In the genomic region with DNA sequence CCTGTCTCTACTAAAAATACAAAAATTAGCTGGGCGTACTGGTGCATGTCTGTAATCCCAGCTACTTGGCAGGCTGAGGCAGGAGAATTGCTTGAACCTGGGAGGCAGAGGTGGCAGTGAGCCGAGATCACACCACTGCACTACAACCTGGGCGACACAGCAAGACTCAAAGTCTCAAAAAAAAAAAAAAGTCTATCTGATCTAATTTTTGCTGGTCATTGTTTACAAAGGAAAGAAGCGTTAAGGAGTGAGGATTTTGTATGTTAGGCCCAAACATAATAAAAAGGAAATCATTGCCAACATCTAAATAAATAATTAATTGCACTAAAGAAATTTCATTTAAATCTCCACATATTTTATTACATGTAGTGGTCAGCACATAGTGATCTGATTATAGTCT, we compare ENCODE assay signal across 21 cellular contexts. TPM values are rescaled to one million over a fixed set of nuclear protein-coding genes. Genes with fewer than 3 reads are reported as not detected.
DNase-seq lines count a peak whose midpoint lies in the region; ATAC-seq and TF ChIP-seq lines count a peak whose summit lies in the region.
"Had no signal": no experiment of that assay in that cellular context is flagged by ENCODE, and none has a peak within 500 bp of the region (broad histone marks: within the 10 kb centered on the region; RNA-seq: fewer than 3 reads in every experiment).

No MANE protein-coding gene starts in this region.

- no peak for TF ChIP-seq CTCF in GM23338 (conservative IDR thresholded peaks at IDR 0.05; ENCODE audit: low read depth in 2 of 2)

- peaks cover 36% of the 10 kb centered on the region for H3K4me1 Mint-ChIP-seq in T-helper 1 cell treated with Interleukin-12 subunit alpha and Interleukin-12 subunit beta and Interleukin-4 antibody, amounts not matched to agents 30 μg/mL and 1 μg/mL, for 36 hours (ENCODE audit: low read depth)
- H3K4me1 Mint-ChIP-seq in GM23338: peaks cover 9% of the 10 kb centered on the region; the same call in 2 of the 3 replicates
- H3K4me1 Mint-ChIP-seq in activated naive CD8-positive, alpha-beta T cell treated with anti-CD3 and anti-CD28 coated beads, Interleukin-2, amount 50 U/mL, for 24 hours: peaks cover 38% of the 10 kb centered on the region
- peaks cover 15 to 27% of the 10 kb centered on the region in 2 donors for H3K4me1 Mint-ChIP-seq in natural killer cell treated with Interleukin-12 subunit alpha and Interleukin-12 subunit beta and Interleukin-15 and Interleukin-18, amount 100 ng/mL, for 72 hours (ENCODE audit: low read depth in 2 of 2)

- H3K27me3 ChIP-seq in GM23338 (ENCODE audit: insufficient read depth): no peaks in the 10 kb centered on the region
- H3K27me3 ChIP-seq: body of pancreas, colonic mucosa had no signal

- H3K4me1 ChIP-seq in GM23338 (ENCODE audit: insufficient read depth): 0 out of 2 replicates have a peak, but pooled peaks cover 6% of the 10 kb centered on the region

- no peaks in the 10 kb centered on the region for H3K9me2 ChIP-seq in GM23338 (ENCODE audit: insufficient read depth)

- ATAC-seq in GM23338 (no peak), GM19395 (IDR thresholded peaks at IDR 0.05; ENCODE audit: unreplicated experiment) (no peak)
- ATAC-seq in activated naive CD8-positive, alpha-beta T cell treated with anti-CD3 and anti-CD28 coated beads, Interleukin-2, amount 50 U/mL, for 24 hours: no peak
- ATAC-seq in natural killer cell treated with Interleukin-12 subunit alpha and Interleukin-12 subunit beta and Interleukin-15 and Interleukin-18, amount 100 ng/mL, for 72 hours: no peak
- ATAC-seq: body of pancreas, left lobe of liver had no signal

- H4K20me1 ChIP-seq in GM23338 (replicated peaks; ENCODE audit: insufficient read depth): peaks cover 30% of the 10 kb centered on the region

- DNase-seq in T-helper 1 cell (no peak), GM23338 (ENCODE audit: low spot score) (no peak), inferior parietal cortex (ENCODE audit: extremely low spot score) (no peak), NCI-H2107 (lab: John Stamatoyannopoulos, UW) (no peak)
- no peak for DNase-seq in activated naive CD8-positive, alpha-beta T cell treated with anti-CD3 and anti-CD28 coated beads, Interleukin-2, amount 50 U/mL, for 24 hours
- DNase-seq in natural killer cell treated with Interleukin-12 subunit alpha and Interleukin-12 subunit beta and Interleukin-15 and Interleukin-18, amount 100 ng/mL, for 72 hours (ENCODE audit: low spot score): no peak
- DNase-seq: activated CD4-positive, CD25-positive, alpha-beta regulatory T cell treated with anti-CD3 and anti-CD28 coated beads, Interleukin-2, amount 50 U/mL, for 72 hours; activated CD8-positive, alpha-beta memory T cell treated with anti-CD3 and anti-CD28 coated beads, Interleukin-2, amount 50 U/mL, for 4 hours; activated naive CD4-positive, alpha-beta T cell treated with anti-CD3 and anti-CD28 coated beads, Interleukin-2, amount 10 ng/mL, durations not matched to agents 7 days and 5 days; body of pancreas; colonic mucosa; COR-L47; H7; NCI-H1105 treated with DMSO at 0.1 percent for 48 hours; NCI-H2081; retina; substantia nigra had no signal

- no peak overlapping the region for H3K4me2 ChIP-seq in GM23338

- H3K36me3 ChIP-seq in GM23338 (ENCODE audit: insufficient read depth): peaks cover 32% of the 10 kb centered on the region
- H3K36me3 ChIP-seq: colonic mucosa had no signal

- no peak overlapping the region for H2AFZ ChIP-seq in GM23338

- H3K27ac Mint-ChIP-seq in T-helper 1 cell treated with Interleukin-12 subunit alpha and Interleukin-12 subunit beta and Interleukin-4 antibody, amounts not matched to agents 30 μg/mL and 1 μg/mL, for 36 hours: peak overlapping the region; percentile 31
- peak overlapping the region; percentile 50; the same call in 1 of the 2 replicates for H3K27ac Mint-ChIP-seq in GM23338
- peak overlapping the region; percentile 100 for H3K27ac Mint-ChIP-seq in activated naive CD8-positive, alpha-beta T cell treated with anti-CD3 and anti-CD28 coated beads, Interleukin-2, amount 50 U/mL, for 24 hours
- H3K27ac Mint-ChIP-seq in natural killer cell treated with Interleukin-12 subunit alpha and Interleukin-12 subunit beta and Interleukin-15 and Interleukin-18, amount 100 ng/mL, for 72 hours: peak overlapping the region; percentile 89 to 92

- H3K4me3 ChIP-seq in GM23338: no peak overlapping the region
- H3K4me3 ChIP-seq: body of pancreas, colonic mucosa had no signal

- no peak overlapping the region for H3K4me3 Mint-ChIP-seq in T-helper 1 cell treated with Interleukin-12 subunit alpha and Interleukin-12 subunit beta and Interleukin-4 antibody, amounts not matched to agents 30 μg/mL and 1 μg/mL, for 36 hours
- H3K4me3 Mint-ChIP-seq in GM23338: no peak overlapping the region
- peak overlapping the region; percentile 100 for H3K4me3 Mint-ChIP-seq in activated naive CD8-positive, alpha-beta T cell treated with anti-CD3 and anti-CD28 coated beads, Interleukin-2, amount 50 U/mL, for 24 hours
- peak overlapping the region; percentile 25 for H3K4me3 Mint-ChIP-seq in natural killer cell treated with Interleukin-12 subunit alpha and Interleukin-12 subunit beta and Interleukin-15 and Interleukin-18, amount 100 ng/mL, for 72 hours

- no peaks in the 10 kb centered on the region for H3K27me3 Mint-ChIP-seq in T-helper 1 cell treated with Interleukin-12 subunit alpha and Interleukin-12 subunit beta and Interleukin-4 antibody, amounts not matched to agents 30 μg/mL and 1 μg/mL, for 36 hours (ENCODE audit: low read depth)
- peaks cover 10% of the 10 kb centered on the region for H3K27me3 Mint-ChIP-seq in GM23338 (ENCODE audit: insufficient read depth, low read depth, poor library complexity)
- H3K27me3 Mint-ChIP-seq in activated naive CD8-positive, alpha-beta T cell treated with anti-CD3 and anti-CD28 coated beads, Interleukin-2, amount 50 U/mL, for 24 hours: peaks cover 2% of the 10 kb centered on the region
- H3K27me3 Mint-ChIP-seq in natural killer cell treated with Interleukin-12 subunit alpha and Interleukin-12 subunit beta and Interleukin-15 and Interleukin-18, amount 100 ng/mL, for 72 hours: no peaks in the 10 kb centered on the region

- peaks cover 74% of the 10 kb centered on the region for H3K79me2 ChIP-seq in GM23338 (replicated peaks; ENCODE audit: insufficient read depth)

- peaks cover 25% of the 10 kb centered on the region for H3K36me3 Mint-ChIP-seq in T-helper 1 cell treated with Interleukin-12 subunit alpha and Interleukin-12 subunit beta and Interleukin-4 antibody, amounts not matched to agents 30 μg/mL and 1 μg/mL, for 36 hours (ENCODE audit: low read depth)
- H3K36me3 Mint-ChIP-seq in GM23338 (ENCODE audit: low read depth): peaks cover 43% of the 10 kb centered on the region
- H3K36me3 Mint-ChIP-seq in activated naive CD8-positive, alpha-beta T cell treated with anti-CD3 and anti-CD28 coated beads, Interleukin-2, amount 50 U/mL, for 24 hours (ENCODE audit: low read depth): peaks cover 36% of the 10 kb centered on the region
- peaks cover 7% of the 10 kb centered on the region for H3K36me3 Mint-ChIP-seq in natural killer cell treated with Interleukin-12 subunit alpha and Interleukin-12 subunit beta and Interleukin-15 and Interleukin-18, amount 100 ng/mL, for 72 hours

- peaks cover 6% of the 10 kb centered on the region; the same call in 1 of the 2 replicates for H3F3A ChIP-seq in GM23338 (replicated peaks; ENCODE audit: low read depth)

- no peaks in the 10 kb centered on the region for H3K9me3 Mint-ChIP-seq in T-helper 1 cell treated with Interleukin-12 subunit alpha and Interleukin-12 subunit beta and Interleukin-4 antibody, amounts not matched to agents 30 μg/mL and 1 μg/mL, for 36 hours
- no peaks in the 10 kb centered on the region for H3K9me3 Mint-ChIP-seq in GM23338
- no peaks in the 10 kb centered on the region for H3K9me3 Mint-ChIP-seq in activated naive CD8-positive, alpha-beta T cell treated with anti-CD3 and anti-CD28 coated beads, Interleukin-2, amount 50 U/mL, for 24 hours
- no peaks in the 10 kb centered on the region for H3K9me3 Mint-ChIP-seq in natural killer cell treated with Interleukin-12 subunit alpha and Interleukin-12 subunit beta and Interleukin-15 and Interleukin-18, amount 100 ng/mL, for 72 hours
- H3K9me3 Mint-ChIP-seq: activated naive CD4-positive, alpha-beta T cell treated with anti-CD3 and anti-CD28 coated beads, Interleukin-2, amount 10 ng/mL, durations not matched to agents 7 days and 5 days had no signal

- H3K27ac ChIP-seq in GM23338 (ENCODE audit: low read depth): no peak overlapping the region
- H3K27ac ChIP-seq: 22Rv1, body of pancreas, colonic mucosa had no signal

TF ChIP-seq in GM23338, 12 proteins besides CTCF, POLR2A, EP300 and RAD21:
- TF ChIP-seq, protein P1, sequence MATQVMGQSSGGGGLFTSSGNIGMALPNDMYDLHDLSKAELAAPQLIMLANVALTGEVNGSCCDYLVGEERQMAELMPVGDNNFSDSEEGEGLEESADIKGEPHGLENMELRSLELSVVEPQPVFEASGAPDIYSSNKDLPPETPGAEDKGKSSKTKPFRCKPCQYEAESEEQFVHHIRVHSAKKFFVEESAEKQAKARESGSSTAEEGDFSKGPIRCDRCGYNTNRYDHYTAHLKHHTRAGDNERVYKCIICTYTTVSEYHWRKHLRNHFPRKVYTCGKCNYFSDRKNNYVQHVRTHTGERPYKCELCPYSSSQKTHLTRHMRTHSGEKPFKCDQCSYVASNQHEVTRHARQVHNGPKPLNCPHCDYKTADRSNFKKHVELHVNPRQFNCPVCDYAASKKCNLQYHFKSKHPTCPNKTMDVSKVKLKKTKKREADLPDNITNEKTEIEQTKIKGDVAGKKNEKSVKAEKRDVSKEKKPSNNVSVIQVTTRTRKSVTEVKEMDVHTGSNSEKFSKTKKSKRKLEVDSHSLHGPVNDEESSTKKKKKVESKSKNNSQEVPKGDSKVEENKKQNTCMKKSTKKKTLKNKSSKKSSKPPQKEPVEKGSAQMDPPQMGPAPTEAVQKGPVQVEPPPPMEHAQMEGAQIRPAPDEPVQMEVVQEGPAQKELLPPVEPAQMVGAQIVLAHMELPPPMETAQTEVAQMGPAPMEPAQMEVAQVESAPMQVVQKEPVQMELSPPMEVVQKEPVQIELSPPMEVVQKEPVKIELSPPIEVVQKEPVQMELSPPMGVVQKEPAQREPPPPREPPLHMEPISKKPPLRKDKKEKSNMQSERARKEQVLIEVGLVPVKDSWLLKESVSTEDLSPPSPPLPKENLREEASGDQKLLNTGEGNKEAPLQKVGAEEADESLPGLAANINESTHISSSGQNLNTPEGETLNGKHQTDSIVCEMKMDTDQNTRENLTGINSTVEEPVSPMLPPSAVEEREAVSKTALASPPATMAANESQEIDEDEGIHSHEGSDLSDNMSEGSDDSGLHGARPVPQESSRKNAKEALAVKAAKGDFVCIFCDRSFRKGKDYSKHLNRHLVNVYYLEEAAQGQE (IDR thresholded peaks at IDR 0.05; ENCODE audit: unreplicated experiment): no peak
- TF ChIP-seq ZNF331 (CRISPR knock-in tag; IDR thresholded peaks at IDR 0.05; ENCODE audit: low read depth) (no peak), ZNF114 (CRISPR knock-in tag; IDR thresholded peaks at IDR 0.05) (no peak)

RNA-seq across cellular contexts. Expression of a gene that starts 2.9 kb away (rescaled TPM):
- 31.7 and 36.7 TPM in 2 replicates for total RNA-seq in GM23338 (2014; rRNA removed; shearing (Covaris generic))
- polyA plus RNA-seq in GM23338 (2016; fragmentation: Nextera tagmentation; extraction: Ambion mirVana): 340 and 341 TPM in 2 replicates
- total RNA-seq in natural killer cell treated with Interleukin-12 subunit alpha and Interleukin-12 subunit beta and Interleukin-15 and Interleukin-18, amount 100 ng/mL, for 72 hours: 10 to 100 TPM; 47.8 to 65.9 TPM

Comparison
In these comparisons a context has a peak if more than half of its experiments do, and no peak if none do; other contexts are left out.
1. H3K27ac Mint-ChIP-seq: peak in every context shown above with its lines; median percentile 100 in activated naive CD8-positive, alpha-beta T cell treated with anti-CD3 and anti-CD28 coated beads, Interleukin-2, amount 50 U/mL, for 24 hours; 90 in natural killer cell treated with Interleukin-12 subunit alpha and Interleukin-12 subunit beta and Interleukin-15 and Interleukin-18, amount 100 ng/mL, for 72 hours; 50 in GM23338; 31 in T-helper 1 cell treated with Interleukin-12 subunit alpha and Interleukin-12 subunit beta and Interleukin-4 antibody, amounts not matched to agents 30 μg/mL and 1 μg/mL, for 36 hours.
2. H3K4me3 Mint-ChIP-seq: peak in activated naive CD8-positive, alpha-beta T cell treated with anti-CD3 and anti-CD28 coated beads, Interleukin-2, amount 50 U/mL, for 24 hours (single experiment) and natural killer cell treated with Interleukin-12 subunit alpha and Interleukin-12 subunit beta and Interleukin-15 and Interleukin-18, amount 100 ng/mL, for 72 hours (single experiment); none in T-helper 1 cell treated with Interleukin-12 subunit alpha and Interleukin-12 subunit beta and Interleukin-4 antibody, amounts not matched to agents 30 μg/mL and 1 μg/mL, for 36 hours (single experiment) and GM23338 (single experiment).